In the genomic region with DNA sequence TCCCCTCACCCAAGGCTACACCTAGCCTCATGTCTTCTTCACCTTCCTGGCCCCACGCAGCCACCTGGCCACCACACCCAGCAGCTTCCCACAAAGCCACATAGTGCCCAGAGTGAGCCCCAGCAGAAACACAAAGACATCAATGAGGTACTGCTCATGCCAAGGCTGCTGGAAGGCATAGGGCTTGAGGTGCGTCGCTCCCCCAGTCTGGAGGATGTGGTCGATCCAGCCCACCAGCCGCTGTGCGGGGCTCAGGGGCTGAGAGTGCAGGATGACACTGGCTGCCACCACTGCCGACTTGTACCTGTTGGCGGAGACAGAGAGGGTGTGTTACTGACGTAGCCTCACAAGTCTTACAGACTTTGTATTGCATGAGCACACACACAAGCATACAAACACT, we compare ENCODE assay signal across 27 cellular contexts. TPM values are rescaled to one million over a fixed set of nuclear protein-coding genes. Genes with fewer than 3 reads are reported as not detected.
DNase-seq lines count a peak whose midpoint lies in the region; ATAC-seq, FAIRE-seq and TF ChIP-seq lines count a peak whose summit lies in the region.
"Had no signal": no experiment of that assay in that cellular context is flagged by ENCODE, and none has a peak within 500 bp of the region (broad histone marks: within the 10 kb centered on the region; RNA-seq: fewer than 3 reads in every experiment).

No MANE protein-coding gene starts in this region.

- FAIRE-seq in kidney (lab: Jason Lieb, UNC) = no peak
- FAIRE-seq: bronchial epithelial cell, GM12878 had no signal

- POLR2A ChIA-PET in CD4-positive, alpha-beta memory T cell (lab: Charles Lee; ENCODE audit: partially characterized antibody) = no interaction called here
- POLR2A ChIA-PET in activated CD8-positive, alpha-beta T cell treated with anti-CD3 and anti-CD28 coated beads for 36 hours (lab: Charles Lee) = no interaction called here

- no peak overlapping the region for H3K4me3 Mint-ChIP-seq in CD4-positive, alpha-beta memory T cell
- no peak overlapping the region for H3K4me3 Mint-ChIP-seq in activated CD8-positive, alpha-beta T cell treated with anti-CD3 and anti-CD28 coated beads for 36 hours
- H3K4me3 Mint-ChIP-seq: dendritic cell treated with granulocyte-macrophage colony-stimulating factor and Interleukin-4, amounts not matched to agents 40 ng/mL and 50 ng/mL, for 4 days had no signal

- CTCF ChIA-PET in CD4-positive, alpha-beta memory T cell (lab: Charles Lee; ENCODE audit: partially characterized antibody) = no interaction called here
- CTCF ChIA-PET in activated CD8-positive, alpha-beta T cell treated with anti-CD3 and anti-CD28 coated beads for 36 hours (lab: Charles Lee) = no interaction called here

- H3K4me1 ChIP-seq in CD4-positive, alpha-beta memory T cell (ENCODE audit: insufficient read depth, low read length) = no peaks in the 10 kb centered on the region
- H3K4me1 ChIP-seq in kidney (ENCODE audit: control insufficient read depth in 1 of 2, insufficient read depth in 1 of 2, low read depth in 1 of 2, low read length in 2 of 2) (no peaks in the 10 kb centered on the region), spleen (no peaks in the 10 kb centered on the region)
- H3K4me1 ChIP-seq: BE2C, foreskin keratinocyte, psoas muscle, SJSA1, vagina had no signal

- peaks cover 0 to 8% (median 5%) of the 10 kb centered on the region in 4 donors for H3K4me1 Mint-ChIP-seq in CD4-positive, alpha-beta memory T cell
- H3K4me1 Mint-ChIP-seq in activated CD8-positive, alpha-beta T cell treated with anti-CD3 and anti-CD28 coated beads for 36 hours (ENCODE audit: low read depth) = peaks cover 5% of the 10 kb centered on the region

- peak; percentile 77 for ATAC-seq in activated CD8-positive, alpha-beta T cell treated with anti-CD3 and anti-CD28 coated beads for 36 hours
- ATAC-seq in GM21515 (IDR thresholded peaks at IDR 0.05; ENCODE audit: unreplicated experiment) = no peak
- ATAC-seq: foreskin keratinocyte, GM12878, psoas muscle had no signal

- H3K36me3 Mint-ChIP-seq in CD4-positive, alpha-beta memory T cell = no peaks in the 10 kb centered on the region
- H3K36me3 Mint-ChIP-seq in activated CD8-positive, alpha-beta T cell treated with anti-CD3 and anti-CD28 coated beads for 36 hours (ENCODE audit: low read depth) = no peaks in the 10 kb centered on the region

- no peak for TF ChIP-seq POLR2A in spleen (IDR thresholded peaks at IDR 0.05)

- H3K9me3 ChIP-seq in CD4-positive, alpha-beta memory T cell (ENCODE audit: control insufficient read depth in 1 of 2, low read length in 2 of 2) = no peaks in the 10 kb centered on the region
- H3K9me3 ChIP-seq in kidney (ENCODE audit: control insufficient read depth in 1 of 2, low read length in 2 of 2) = no peaks in the 10 kb centered on the region
- H3K9me3 ChIP-seq in spleen = peaks cover 0 to 10% (median 8%) of the 10 kb centered on the region in 8 donors
- H3K9me3 ChIP-seq: BE2C, psoas muscle, SJSA1, vagina had no signal

- H3K9ac ChIP-seq in kidney (ENCODE audit: low read length in 2 of 2) = no peak overlapping the region

- no peaks in the 10 kb centered on the region for H3K36me3 ChIP-seq in CD4-positive, alpha-beta memory T cell (ENCODE audit: insufficient read depth, low read length)
- peaks cover 0 to 2% of the 10 kb centered on the region in 2 donors for H3K36me3 ChIP-seq in kidney (ENCODE audit: control insufficient read depth in 1 of 2, insufficient read depth in 2 of 2, low read length in 2 of 2)
- no peaks in the 10 kb centered on the region for H3K36me3 ChIP-seq in spleen
- H3K36me3 ChIP-seq: BE2C, SJSA1, vagina had no signal

- no peak for TF ChIP-seq CTCF in activated CD8-positive, alpha-beta T cell treated with anti-CD3 and anti-CD28 coated beads for 36 hours (IDR thresholded peaks at IDR 0.05)
- TF ChIP-seq CTCF in kidney (IDR thresholded peaks at IDR 0.05; ENCODE audit: borderline replicate concordance, extremely low read depth, insufficient read depth) = no peak
- no peak for TF ChIP-seq CTCF in spleen (IDR thresholded peaks at IDR 0.05 in 8 of 11, conservative IDR thresholded peaks at IDR 0.05 in 3 of 11)

- intact Hi-C loops in CD4-positive, alpha-beta memory T cell (cut with micrococcal nuclease) = no loop called here
- intact Hi-C loops in activated CD8-positive, alpha-beta T cell treated with anti-CD3 and anti-CD28 coated beads for 36 hours (cut with micrococcal nuclease) = no loop called here
- intact Hi-C loops in kidney (cut with DNase I) (no loop called here), spleen (cut with DNase I; ENCODE audit: low total_unique reads) (no loop called here)

- H3K27me3 Mint-ChIP-seq in CD4-positive, alpha-beta memory T cell = peaks cover 41 to 46% of the 10 kb centered on the region in 2 donors
- H3K27me3 Mint-ChIP-seq in activated CD8-positive, alpha-beta T cell treated with anti-CD3 and anti-CD28 coated beads for 36 hours = peaks cover 42% of the 10 kb centered on the region

- H3K27ac ChIP-seq in CD4-positive, alpha-beta memory T cell (ENCODE audit: low read depth, low read length) = no peak overlapping the region
- H3K27ac ChIP-seq in kidney (ENCODE audit: low read depth in 2 of 2, low read length in 2 of 2) (no peak overlapping the region), spleen (no peak overlapping the region)
- H3K27ac ChIP-seq: epithelial cell of prostate, foreskin keratinocyte, PC-9, psoas muscle, SJSA1, vagina had no signal

- WGBS in spleen, 5 donors = 52 to 72% (median 65%) methylated on average over 6 to 9 of the region's 9 CpGs

- no peak overlapping the region for H3K4me3 ChIP-seq in CD4-positive, alpha-beta memory T cell (ENCODE audit: low read length in 2 of 2)
- H3K4me3 ChIP-seq in kidney (ENCODE audit: low read length in 2 of 2) (no peak overlapping the region), spleen (no peak overlapping the region)
- H3K4me3 ChIP-seq: GM12878, PC-9, psoas muscle, SJSA1, vagina had no signal

- DNase-seq in activated CD4-positive, alpha-beta T cell treated with anti-CD3 and anti-CD28 coated beads for 48 hours = peak; percentile 5
- no peak for DNase-seq in activated CD4-positive, alpha-beta T cell treated with anti-CD3 and anti-CD28 coated beads, Interleukin-2, amount 50 U/mL, for 4 hours
- peak in 3 of 5 donors; percentile 3 to 13 (median 10) for DNase-seq in CD4-positive, alpha-beta memory T cell
- peak; percentile 47 for DNase-seq in activated CD8-positive, alpha-beta T cell treated with anti-CD3 and anti-CD28 coated beads for 36 hours
- DNase-seq in kidney = peak; percentile 54
- DNase-seq in spleen = no peak
- no peak for DNase-seq in NK-92 treated with Interleukin-12 subunit alpha and Interleukin-12 subunit beta, amount 100 ng/mL, for 24 hours (lab: John Stamatoyannopoulos, UW)
- DNase-seq: activated CD4-positive, CD25-positive, alpha-beta regulatory T cell; BE2C; foreskin keratinocyte; GDM1; NCI-H1436; NCI-H2171 treated with DMSO at 0.1 percent for 48 hours; stimulated activated CD4-positive, alpha-beta T cell treated with anti-CD3 and anti-CD28 coated beads, Interleukin-4, amount 100 ng/mL, for 24 hours had no signal

- H3K9me3 Mint-ChIP-seq in CD4-positive, alpha-beta memory T cell = peaks cover 0 to 13% (median 8%) of the 10 kb centered on the region in 8 donors
- no peaks in the 10 kb centered on the region for H3K9me3 Mint-ChIP-seq in activated CD8-positive, alpha-beta T cell treated with anti-CD3 and anti-CD28 coated beads for 36 hours
- H3K9me3 Mint-ChIP-seq: dendritic cell treated with granulocyte-macrophage colony-stimulating factor and Interleukin-4, amounts not matched to agents 40 ng/mL and 50 ng/mL, for 4 days had no signal

- H3K27ac Mint-ChIP-seq in CD4-positive, alpha-beta memory T cell = no peak overlapping the region
- H3K27ac Mint-ChIP-seq in activated CD8-positive, alpha-beta T cell treated with anti-CD3 and anti-CD28 coated beads for 36 hours = no peak overlapping the region
- H3K27ac Mint-ChIP-seq: dendritic cell treated with granulocyte-macrophage colony-stimulating factor and Interleukin-4, amounts not matched to agents 40 ng/mL and 50 ng/mL, for 4 days had no signal

- peaks cover 6% of the 10 kb centered on the region for H3K27me3 ChIP-seq in CD4-positive, alpha-beta memory T cell (ENCODE audit: insufficient read depth, low read length)
- peaks cover 0 to 8% (median 0%) of the 10 kb centered on the region in 7 donors for H3K27me3 ChIP-seq in spleen (replicated peaks in 1 of 7)
- H3K27me3 ChIP-seq: BE2C, SJSA1, vagina had no signal

RNA-seq across cellular contexts. Expression of gene CAPSL, which starts 15.8 kb away (rescaled TPM):
- total RNA-seq in CD4-positive, alpha-beta memory T cell = not detected
- polyA plus RNA-seq in CD4-positive, alpha-beta memory T cell = not detected
- under 1 TPM; 0.43 to 0.56 TPM for total RNA-seq in activated CD8-positive, alpha-beta T cell treated with anti-CD3 and anti-CD28 coated beads for 36 hours
- total RNA-seq in kidney (1.9 TPM), spleen (not detected)
- polyA plus RNA-seq in kidney (ENCODE audit: insufficient read depth, low read depth, low replicate concordance) (4.3 TPM), spleen (not detected)
- total RNA-seq: bronchial epithelial cell, foreskin keratinocyte, GM12878, MCF 10A, PC-9, psoas muscle, skeletal muscle tissue, vagina had no signal
- polyA plus RNA-seq: foreskin keratinocyte, psoas muscle had no signal

RNA-seq across cellular contexts. Expression of gene UGT3A1, which starts 37.0 kb away (rescaled TPM):
- not detected for total RNA-seq in CD4-positive, alpha-beta memory T cell
- not detected for polyA plus RNA-seq in CD4-positive, alpha-beta memory T cell
- total RNA-seq in activated CD8-positive, alpha-beta T cell treated with anti-CD3 and anti-CD28 coated beads for 36 hours = not detected
- 6.1 TPM for total RNA-seq in kidney
- polyA plus RNA-seq in kidney (ENCODE audit: insufficient read depth, low read depth, low replicate concordance) = 37.5 TPM
- not detected for total RNA-seq in spleen
- polyA plus RNA-seq in spleen = not detected
- total RNA-seq: A172; bronchial epithelial cell; foreskin keratinocyte; GM12878; MCF 10A; PC-9; SJSA1; T-helper 2 cell treated with Interferon-gamma antibody and Interleukin-4, amounts not matched to agents 100 ng/mL and 5 ng/mL, for 36 hours; vagina had no signal
- polyA plus RNA-seq: foreskin keratinocyte, GM12878 had no signal

Comparison
In these comparisons a context has a peak if more than half of its experiments do, and no peak if none do; other contexts are left out.
1. DNase-seq: peak in activated CD4-positive, alpha-beta T cell treated with anti-CD3 and anti-CD28 coated beads for 48 hours (single experiment), CD4-positive, alpha-beta memory T cell (3 of 5), activated CD8-positive, alpha-beta T cell treated with anti-CD3 and anti-CD28 coated beads for 36 hours (single experiment) and kidney (single experiment); none in activated CD4-positive, alpha-beta T cell treated with anti-CD3 and anti-CD28 coated beads, Interleukin-2, amount 50 U/mL, for 4 hours (0 of 2), spleen (single experiment) and NK-92 treated with Interleukin-12 subunit alpha and Interleukin-12 subunit beta, amount 100 ng/mL, for 24 hours (single experiment).